Comparison of ENCODE assay signal across 22 cellular contexts in the genomic region with DNA sequence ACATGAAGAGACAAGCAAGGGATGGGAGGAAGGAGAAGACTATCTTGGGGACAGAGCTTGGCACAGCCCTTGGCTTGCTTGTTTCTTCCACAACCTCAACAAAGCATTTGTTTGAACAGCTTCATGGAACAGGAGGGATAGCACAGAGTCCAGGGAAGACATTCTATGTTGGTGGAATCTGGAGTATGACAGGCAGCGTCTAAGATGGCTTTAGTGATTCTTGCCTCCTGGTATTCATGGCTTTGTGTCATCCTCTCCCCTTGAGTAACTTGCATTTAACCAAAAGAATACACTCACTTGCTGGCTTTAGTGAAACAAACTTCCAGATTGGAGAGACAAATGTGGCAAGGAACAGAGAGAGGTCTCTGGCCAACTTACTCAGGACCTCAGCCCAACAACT. TPM values are rescaled to one million over a fixed set of nuclear protein-coding genes. Genes with fewer than 3 reads are reported as not detected.
"Had no signal": no experiment of that assay in that cellular context is flagged by ENCODE, and none has a peak within 500 bp of the region (broad histone marks: within the 10 kb centered on the region; RNA-seq: fewer than 3 reads in every experiment).

No MANE protein-coding gene starts in this region.

- DNase-seq: Karpas-422, KG1, MG63, NCI-H1092, NCI-H1105 treated with DMSO at 0.1 percent for 48 hours, NCI-H1417 treated with DMSO at 0.1 percent for 48 hours, NCI-H146, NCI-H1694 treated with DMSO at 0.1 percent for 48 hours, NCI-H1930, NCI-H2081, NCI-H2107, NCI-H2227 treated with DMSO at 0.1 percent for 48 hours, NCI-H524, NCI-H69, NCI-H774, SHP77, SK-N-SH, SW 1271 had no signal

- H3K27me3 ChIP-seq: MG63 had no signal

- H3K4me2 ChIP-seq: SK-N-SH had no signal

- H3K27ac ChIP-seq: RWPE1 had no signal

- H3K4me3 ChIP-seq: MG63 had no signal

- H3K36me3 ChIP-seq: MG63 had no signal

- H3K9ac ChIP-seq: SK-N-SH had no signal

RNA-seq across cellular contexts. Expression of a gene that starts 30.8 kb away (rescaled TPM):
- total RNA-seq: HT-29 had no signal

RNA-seq across cellular contexts. Expression of a gene that starts 47.9 kb away (rescaled TPM):
- total RNA-seq: HT-29, NCI-H460, SK-MEL-5 had no signal
- polyA plus RNA-seq: SK-N-SH had no signal
